Comparison of ENCODE assay signal across 8 cellular contexts in the genomic region with DNA sequence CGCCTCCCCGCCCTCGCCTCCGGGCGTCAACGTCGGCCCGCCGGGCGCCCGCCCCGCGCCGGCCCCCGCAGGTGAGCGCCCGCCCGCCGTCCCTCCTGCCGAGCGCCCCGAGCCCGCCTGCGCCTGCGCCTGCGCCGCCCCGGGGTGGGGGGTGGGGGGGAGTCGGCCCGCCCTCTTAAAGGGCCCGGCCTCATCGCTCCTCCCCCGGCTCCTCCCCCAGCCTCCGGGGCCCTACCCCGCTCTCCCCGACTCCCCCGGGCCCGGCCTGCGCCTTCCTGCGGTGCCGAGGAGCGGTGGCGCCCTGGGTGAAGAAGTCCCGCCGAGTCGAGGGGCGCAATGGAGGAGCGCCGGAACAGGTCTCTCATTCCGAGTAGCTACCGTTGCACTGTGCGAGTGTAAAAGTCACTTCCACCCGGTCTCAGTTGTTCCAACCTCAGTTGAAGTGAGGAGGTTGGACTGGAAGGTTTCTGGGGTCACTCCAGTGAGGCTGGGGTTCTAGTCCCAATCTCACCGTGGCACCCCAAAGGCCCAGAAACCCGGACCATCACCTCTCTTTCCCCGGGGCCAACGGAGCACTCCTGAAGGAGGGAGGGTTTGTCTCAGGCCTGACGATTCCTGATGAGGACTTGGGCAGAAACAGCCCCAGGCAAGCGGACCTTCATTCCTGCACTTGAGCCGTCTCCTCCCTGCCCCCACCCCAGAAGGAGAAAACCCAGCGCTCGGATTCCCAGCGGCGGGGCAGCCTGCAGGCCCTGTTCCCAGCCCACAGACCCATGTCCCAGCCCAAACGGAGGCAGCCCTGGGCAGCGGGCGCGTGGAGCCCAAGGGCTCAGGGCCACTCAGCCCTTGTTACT. TPM values are rescaled to one million over a fixed set of nuclear protein-coding genes. Genes with fewer than 3 reads are reported as not detected.
DNase-seq lines count a peak whose midpoint lies in the region; ATAC-seq and TF ChIP-seq lines count a peak whose summit lies in the region.

No MANE protein-coding gene starts in this region.

- H3K27ac ChIP-seq in 22Rv1: peak overlapping the region; percentile 71

- TF ChIP-seq POLR2A in GM18526 (IDR thresholded peaks at IDR 0.05; ENCODE audit: extremely low read depth, insufficient read length): peak; percentile 53

- DNase-seq in NCI-H2196 treated with DMSO at 0.1 percent for 48 hours (lab: John Stamatoyannopoulos, UW; ENCODE audit: unreplicated experiment): peak; percentile 91
- DNase-seq in activated CD4-positive, alpha-beta T cell treated with anti-CD3 and anti-CD28 coated beads for 1 hour: peak; percentile 87
- peak; percentile 97 for DNase-seq in cerebellum (ENCODE audit: low spot score)
- DNase-seq in kidney glomerular epithelial cell (lab: John Stamatoyannopoulos, UW): peak; percentile 48
- DNase-seq in stimulated activated CD4-positive, alpha-beta T cell treated with anti-CD3 and anti-CD28 coated beads, Interleukin-1b, Interleukin-23, amount 100 ng/mL, for 1 hour (ENCODE audit: low read depth in 2 of 2): peak; percentile 84 to 85

- TF ChIP-seq CTCF in 22Rv1 (IDR thresholded peaks at IDR 0.05): no peak

- ATAC-seq in HG03103 (IDR thresholded peaks at IDR 0.05; ENCODE audit: low read depth, unreplicated experiment): peak; percentile 28

RNA-seq across cellular contexts. Expression of a gene that starts 1.5 kb away (rescaled TPM):
- total RNA-seq in cerebellum: 17.8 TPM

Comparison
In these comparisons a context has a peak if more than half of its experiments do, and no peak if none do; other contexts are left out.
1. Peak in every context shown above with its lines: DNase-seq, ATAC-seq and H3K27ac ChIP-seq.